In genomic region chr14:95431199-95432145, GRCh38 we compare ENCODE assay signal across 8 cellular contexts.
DNase-seq lines count a peak whose midpoint lies in the region; ATAC-seq and TF ChIP-seq lines count a peak whose summit lies in the region.

No MANE protein-coding gene starts in this region.

- H3K4me3 ChIP-seq in A673 (ENCODE audit: low read depth, low read length, poor library complexity, severe bottlenecking), result no peak overlapping the region
- no peak overlapping the region for H3K4me3 ChIP-seq in GM12864 (ENCODE audit: low read depth, low read length)
- H3K4me3 ChIP-seq in Peyer's patch, result no peak overlapping the region
- no peak overlapping the region for H3K4me3 ChIP-seq in foreskin fibroblast (ENCODE audit: low read depth in 1 of 2, low read length in 2 of 2)
- H3K4me3 ChIP-seq in ovary, result no peak overlapping the region

- intact Hi-C loops in A673 (cut with micrococcal nuclease; ENCODE audit: unreplicated experiment) (loop anchor here (5.0 kb wide), 1 partner anchor 739 kb away; no protein-coding TSS in a partner anchor), sciatic nerve (cut with DNase I) (no loop called here), ovary (cut with DNase I) (loop anchor here (5.0 to 10.0 kb wide), 2 partner anchors 744 to 747 kb away; no protein-coding TSS in a partner anchor)

- H3K9me3 ChIP-seq in A673 (ENCODE audit: low read depth, low read length, poor library complexity, severe bottlenecking) (no peaks in the 10 kb centered on the region), Peyer's patch (no peaks in the 10 kb centered on the region), ovary (no peaks in the 10 kb centered on the region)

- CTCF ChIA-PET in A673 (lab: Charles Lee), result interaction anchor here (0.6 kb wide), 3 partner anchors 342 to 876 kb away, joined by 3 to 5 read pairs (median 4); no protein-coding TSS in a partner anchor

- TF ChIP-seq EP300 in ovary (IDR thresholded peaks at IDR 0.05), result no peak

- TF ChIP-seq POLR2A in Peyer's patch (IDR thresholded peaks at IDR 0.05) (no peak), ovary (IDR thresholded peaks at IDR 0.05) (no peak)

- peak; percentile 81 for ATAC-seq in sciatic nerve

- H3K27me3 ChIP-seq in A673 (replicated peaks; ENCODE audit: insufficient read depth, low read depth, low read length, poor library complexity) (no peaks in the 10 kb centered on the region), Peyer's patch (no peaks in the 10 kb centered on the region), ovary (no peaks in the 10 kb centered on the region)

- H3K27ac ChIP-seq in A673 (ENCODE audit: low read depth, low read length, poor library complexity, severe bottlenecking) (no peak overlapping the region), Peyer's patch (no peak overlapping the region), ovary (no peak overlapping the region)

- TF ChIP-seq CTCF in A673 (conservative IDR thresholded peaks at IDR 0.05; ENCODE audit: low read depth, low read length) (peak; percentile 71), GM12864 (IDR thresholded peaks at IDR 0.05; ENCODE audit: low read depth, low read length, missing control alignments) (peak; percentile 56), Peyer's patch (IDR thresholded peaks at IDR 0.05) (peak in 4 of 6 experiments; percentile 46 to 53 (median 50)), foreskin fibroblast (IDR thresholded peaks at IDR 0.05; ENCODE audit: low read depth, low read length) (peak; percentile 35), ovary (IDR thresholded peaks at IDR 0.05) (peak in 1 of 3 donors; percentile 25)

- H3K4me1 ChIP-seq in A673 (ENCODE audit: insufficient read depth, low read length, poor library complexity, severe bottlenecking) (no peaks in the 10 kb centered on the region), Peyer's patch (no peaks in the 10 kb centered on the region), ovary (ENCODE audit: insufficient read depth) (no peaks in the 10 kb centered on the region)

- no peaks in the 10 kb centered on the region for H3K36me3 ChIP-seq in A673 (ENCODE audit: insufficient read depth, low read length, poor library complexity, severe bottlenecking)
- peaks cover 0 to 29% (median 0%) of the 10 kb centered on the region in 3 donors for H3K36me3 ChIP-seq in Peyer's patch
- H3K36me3 ChIP-seq in ovary, result no peaks in the 10 kb centered on the region

- DNase-seq in A673 (ENCODE audit: low spot score) (peak; percentile 60), GM12864 (ENCODE audit: low read depth) (no peak), Peyer's patch (no peak), foreskin fibroblast (peak in 1 of 2 donors; percentile 43), sciatic nerve (ENCODE audit: low spot score) (no peak), ovary (no peak)
- DNase-seq in stimulated activated CD4-positive, alpha-beta T cell treated with anti-CD3 and anti-CD28 coated beads, Interleukin-2, amount 100 ng/mL, for 48 hours, result no peak
- DNase-seq in stimulated activated CD4-positive, alpha-beta T cell treated with anti-CD3 and anti-CD28 coated beads, Interleukin-4, amount 100 ng/mL, for 1 hour, result no peak

- no TSS peak for BruUV-seq in A673 (replicated peaks; lab: Mats Ljungman, UMichigan)

- 61 to 69% (median 67%) methylated on average over 17 of the region's 17 CpGs for WGBS in ovary, 3 donors

- POLR2A ChIA-PET in A673 (lab: Charles Lee; ENCODE audit: low non-redundant PET), result no interaction called here
